ENCODE assay signal across 8 cellular contexts in genomic region chr17:76527430-76528111, GRCh38. TPM values are rescaled to one million over a fixed set of nuclear protein-coding genes. Genes with fewer than 3 reads are reported as not detected.
DNase-seq lines count a peak whose midpoint lies in the region; ATAC-seq and TF ChIP-seq lines count a peak whose summit lies in the region.

No MANE protein-coding gene starts in this region.

- peak; percentile 53 to 58 for ATAC-seq in lower lobe of right lung

- peak in 1 of 2 donors; percentile 29 for TF ChIP-seq POLR2A in Peyer's patch (IDR thresholded peaks at IDR 0.05)
- TF ChIP-seq POLR2A in breast epithelium (IDR thresholded peaks at IDR 0.05) = no peak
- peak in 1 of 2 donors; percentile 31 for TF ChIP-seq POLR2A in tibial nerve (IDR thresholded peaks at IDR 0.05)

- no peaks in the 10 kb centered on the region for H3K9me3 ChIP-seq in Peyer's patch
- H3K9me3 ChIP-seq in breast epithelium = no peaks in the 10 kb centered on the region
- H3K9me3 ChIP-seq in lower lobe of right lung = no peaks in the 10 kb centered on the region
- H3K9me3 ChIP-seq in tibial nerve = no peaks in the 10 kb centered on the region

- no peaks in the 10 kb centered on the region for H3K36me3 ChIP-seq in Peyer's patch
- no peaks in the 10 kb centered on the region for H3K36me3 ChIP-seq in breast epithelium
- no peaks in the 10 kb centered on the region for H3K36me3 ChIP-seq in lower lobe of right lung
- no peaks in the 10 kb centered on the region for H3K36me3 ChIP-seq in tibial nerve

- DNase-seq in A172 (ENCODE audit: low spot score) = peak; percentile 85
- DNase-seq in GM20000 (ENCODE audit: low spot score) = peak; percentile 67
- DNase-seq in Peyer's patch = peak in 2 of 3 donors; percentile 91 to 94
- DNase-seq in breast epithelium (ENCODE audit: low spot score in 2 of 2) = no peak
- DNase-seq in lower lobe of right lung = peak; percentile 68
- DNase-seq in tibial nerve (ENCODE audit: low spot score in 2 of 2) = peak; percentile 67 to 73
- DNase-seq in NCI-H1417 (lab: John Stamatoyannopoulos, UW) = no peak
- no peak for DNase-seq in NCI-H2227 treated with DMSO at 0.1 percent for 48 hours (lab: John Stamatoyannopoulos, UW)

- peaks cover 4 to 59% (median 29%) of the 10 kb centered on the region in 4 donors for H3K4me1 ChIP-seq in Peyer's patch
- H3K4me1 ChIP-seq in breast epithelium = peaks cover 20 to 25% of the 10 kb centered on the region in 2 donors
- H3K4me1 ChIP-seq in lower lobe of right lung = peaks cover 83% of the 10 kb centered on the region
- H3K4me1 ChIP-seq in tibial nerve = peaks cover 0 to 81% (median 62%) of the 10 kb centered on the region in 4 donors

- H3K27ac ChIP-seq in Peyer's patch = peak overlapping the region; percentile 82 to 99 (median 89)
- peak overlapping the region; percentile 94 to 99 for H3K27ac ChIP-seq in breast epithelium
- peak overlapping the region; percentile 90 for H3K27ac ChIP-seq in lower lobe of right lung
- peak overlapping the region; percentile 81 to 99 (median 92) for H3K27ac ChIP-seq in tibial nerve

- H3K4me3 ChIP-seq in Peyer's patch (peak overlapping the region; percentile 23 to 57 (median 38)), breast epithelium (peak overlapping the region in 2 of 3 donors; percentile 18 to 53), lower lobe of right lung (peak overlapping the region; percentile 22), tibial nerve (peak overlapping the region in 1 of 4 donors; percentile 30)

- intact Hi-C loops in breast epithelium (cut with DNase I; ENCODE audit: low total_unique reads) (no loop called here), lower lobe of right lung (cut with DNase I) (no loop called here)

- TF ChIP-seq CTCF in GM20000 (IDR thresholded peaks at IDR 0.05; ENCODE audit: extremely low read depth, missing control alignments) (no peak), Peyer's patch (IDR thresholded peaks at IDR 0.05) (peak in 2 of 6 experiments; percentile 18 to 24), breast epithelium (IDR thresholded peaks at IDR 0.05) (peak in 2 of 3 donors; percentile 5 to 26), lower lobe of right lung (IDR thresholded peaks at IDR 0.05) (peak; percentile 22), tibial nerve (IDR thresholded peaks at IDR 0.05) (peak in 2 of 5 experiments; percentile 72 to 77)

- no peaks in the 10 kb centered on the region for H3K27me3 ChIP-seq in Peyer's patch
- H3K27me3 ChIP-seq in breast epithelium = no peaks in the 10 kb centered on the region
- peaks cover 2% of the 10 kb centered on the region for H3K27me3 ChIP-seq in lower lobe of right lung (ENCODE audit: low read depth)
- no peaks in the 10 kb centered on the region for H3K27me3 ChIP-seq in tibial nerve

- peak; percentile 82 to 87 for TF ChIP-seq EP300 in tibial nerve (IDR thresholded peaks at IDR 0.05)

- 26 to 41% methylated on average over 23 to 24 of the region's 26 CpGs for WGBS in tibial nerve, 2 donors

RNA-seq across cellular contexts. Expression of gene CYGB, which starts 9.9 kb away (rescaled TPM):
- 0.05 and 1.1 TPM in 2 replicates for total RNA-seq in A172 (2014; rRNA removed; shearing (Covaris generic))
- total RNA-seq in Peyer's patch (10 to 100 TPM in 3 of 4 donors, 1 to 10 TPM in 1; 5.8 to 81.7 (median 11.1) TPM), breast epithelium (10 to 100 TPM in 2 of 3 donors, 1 to 10 TPM in 1; 5.9 to 37.4 (median 27.2) TPM), lower lobe of right lung (30.2 TPM), tibial nerve (10 to 100 TPM; 40.2 to 59.2 (median 48.8) TPM)

RNA-seq across cellular contexts. Expression of gene PRCD, which starts 12.3 kb away (rescaled TPM):
- total RNA-seq in A172 (2014; rRNA removed; shearing (Covaris generic)) = not detected in 2 replicates
- total RNA-seq in Peyer's patch = 10 to 100 TPM in 1 of 4 donors, 1 to 10 TPM in 1, not detected in 2; 1.2 to 10.7 TPM
- total RNA-seq in breast epithelium = 1 to 10 TPM; 1.5 to 7.2 (median 4.9) TPM
- total RNA-seq in lower lobe of right lung = 8.2 TPM
- total RNA-seq in tibial nerve = 10 to 100 TPM in 3 of 4 donors, 1 to 10 TPM in 1; 6.6 to 23.5 (median 14.1) TPM

RNA-seq across cellular contexts. Expression of gene RHBDF2, which starts 26.3 kb away (rescaled TPM):
- 36.2 and 54.9 TPM in 2 replicates for total RNA-seq in A172 (2014; rRNA removed; shearing (Covaris generic))
- total RNA-seq in Peyer's patch (100 to 1,000 TPM in 1 of 4 donors, 10 to 100 TPM in 2, 1 to 10 TPM in 1; 8.8 to 225 (median 33.0) TPM), breast epithelium (10 to 100 TPM; 13.4 to 35.5 (median 26.8) TPM), lower lobe of right lung (47.8 TPM), tibial nerve (10 to 100 TPM; 33.1 to 99.0 (median 73.5) TPM)

RNA-seq across cellular contexts. Expression of gene ST6GALNAC2, which starts 58.1 kb away (rescaled TPM):
- total RNA-seq in A172 (2014; rRNA removed; shearing (Covaris generic)) = 5.1 and 6.8 TPM in 2 replicates
- total RNA-seq in Peyer's patch = 1 to 10 TPM in 1 of 4 donors, under 1 TPM in 1, not detected in 2; 0.94 to 2.5 TPM
- total RNA-seq in breast epithelium = 10 to 100 TPM; 10.5 to 39.8 (median 12.0) TPM
- total RNA-seq in lower lobe of right lung = 29.0 TPM
- 100 to 1,000 TPM in 1 of 4 donors, 10 to 100 TPM in 3; 58.5 to 128 (median 69.1) TPM for total RNA-seq in tibial nerve

Comparison
In these comparisons a context has a peak if more than half of its experiments do, and no peak if none do; other contexts are left out.
1. DNase-seq: peak in A172 (single experiment), GM20000 (single experiment), Peyer's patch (2 of 3), lower lobe of right lung (single experiment) and tibial nerve (2 of 2); none in breast epithelium (0 of 2), NCI-H1417 (0 of 3) and NCI-H2227 treated with DMSO at 0.1 percent for 48 hours (single experiment).
2. Peak in every context shown above with its lines, with median percentiles within 50 percentile points of each other: H3K27ac ChIP-seq.